In genomic region chr6:101700655-101701054, GRCh38 we compare ENCODE assay signal across 1 cellular context.
TF ChIP-seq lines count a peak whose summit lies in the region.

No MANE protein-coding gene starts in this region.

TF ChIP-seq in GM23338, 12 proteins besides CTCF, POLR2A, EP300 and RAD21 (continued from another document):
- TF ChIP-seq ZNF462 (CRISPR knock-in tag; IDR thresholded peaks at IDR 0.05) (no peak), REST (IDR thresholded peaks at IDR 0.05; ENCODE audit: unreplicated experiment) (no peak), ZNF114 (CRISPR knock-in tag; IDR thresholded peaks at IDR 0.05) (no peak), ZNF331 (CRISPR knock-in tag; IDR thresholded peaks at IDR 0.05; ENCODE audit: low read depth) (no peak), ETS1 (IDR thresholded peaks at IDR 0.05) (no peak), EZH2phosphoT487 (IDR thresholded peaks at IDR 0.05; ENCODE audit: unreplicated experiment) (no peak), POLR2AphosphoS5 (IDR thresholded peaks at IDR 0.05; ENCODE audit: low read depth) (no peak), CREB1 (CRISPR knock-in tag; IDR thresholded peaks at IDR 0.05; ENCODE audit: low read depth) (no peak)
TF ChIP-seq in GM23338: peak in this region for 0.
